14 cellular contexts compared by ENCODE assay signal in the genomic region with DNA sequence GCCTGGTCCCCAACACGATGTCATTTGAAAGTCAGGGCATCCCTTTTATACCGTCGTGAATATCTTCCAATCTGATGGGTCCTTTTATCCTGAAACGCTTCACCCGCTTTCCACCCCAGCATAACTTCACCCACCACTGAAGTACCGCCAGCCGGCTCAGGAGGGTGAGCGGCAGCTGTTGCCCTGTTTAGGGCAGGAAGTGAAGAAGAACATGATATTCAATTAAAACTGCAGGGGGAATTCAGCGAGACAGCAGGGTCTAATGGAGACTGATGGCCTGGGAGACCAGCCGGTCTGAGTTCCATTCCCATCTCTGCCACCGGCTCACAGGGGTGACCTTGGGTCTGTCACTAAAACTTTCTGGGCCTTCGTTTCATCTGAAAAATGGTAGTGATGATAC.
DNase-seq lines count a peak whose midpoint lies in the region; TF ChIP-seq lines count a peak whose summit lies in the region.
"Had no signal": no experiment of that assay in that cellular context is flagged by ENCODE, and none has a peak within 500 bp of the region (broad histone marks: within the 10 kb centered on the region; RNA-seq: fewer than 3 reads in every experiment).

No MANE protein-coding gene starts in this region.

- WGBS in lower leg skin, 2 donors = 91 to 93% methylated on average over 12 of the region's 12 CpGs

- no peaks in the 10 kb centered on the region for H3K9me3 ChIP-seq in WERI-Rb-1 (ENCODE audit: severe bottlenecking)
- H3K9me3 ChIP-seq: BLaER1 treated with 17β-estradiol and CSF1 and Interleukin-3, amounts not matched to agents 10 nM and 100 nM had no signal

- TF ChIP-seq CTCF in WERI-Rb-1 (IDR thresholded peaks at IDR 0.05; ENCODE audit: low read depth, low read length) (no peak), lower leg skin (IDR thresholded peaks at IDR 0.05) (no peak)

- peak overlapping the region; percentile 34 for H3K27ac ChIP-seq in WERI-Rb-1
- H3K27ac ChIP-seq: BLaER1 treated with 17β-estradiol and CSF1 and Interleukin-3, amounts not matched to agents 10 nM and 100 nM had no signal

- intact Hi-C loops in lower leg skin (cut with DNase I; ENCODE audit: low total_unique reads) = loop anchor here (5.0 kb wide), 1 partner anchor 778 kb away; no protein-coding TSS in a partner anchor

- DNase-seq in NCI-H2171 treated with DMSO at 0.1 percent for 48 hours (lab: John Stamatoyannopoulos, UW) (peak; percentile 95), NCI-H69 (lab: John Stamatoyannopoulos, UW) (peak; percentile 21), WERI-Rb-1 (peak; percentile 54), lower leg skin (ENCODE audit: low spot score in 2 of 2) (no peak), CD1c-positive myeloid dendritic cell (ENCODE audit: extremely low spot score) (no peak), mesenteric fat pad (ENCODE audit: low spot score) (no peak)
- DNase-seq: CD4-positive, CD25-positive, alpha-beta regulatory T cell; CD8-positive, alpha-beta memory T cell; COR-L47; DMS153; DMS79; GDM1; H9 had no signal

- no peaks in the 10 kb centered on the region for H3K27me3 ChIP-seq in WERI-Rb-1 (ENCODE audit: insufficient read depth, low read depth, severe bottlenecking)

- no peak for TF ChIP-seq POLR2A in lower leg skin (IDR thresholded peaks at IDR 0.05)

- H3K4me3 ChIP-seq in WERI-Rb-1 (ENCODE audit: low read depth, low read length) = peak overlapping the region; percentile 35
- no peak overlapping the region for H3K4me3 ChIP-seq in lower leg skin (ENCODE audit: low read depth, poor library complexity, severe bottlenecking)
- H3K4me3 ChIP-seq: BLaER1 treated with 17β-estradiol and CSF1 and Interleukin-3, amounts not matched to agents 10 nM and 100 nM had no signal

- H3K36me3 ChIP-seq in WERI-Rb-1 = no peaks in the 10 kb centered on the region
- H3K36me3 ChIP-seq: BLaER1 treated with 17β-estradiol and CSF1 and Interleukin-3, amounts not matched to agents 10 nM and 100 nM had no signal

Comparison
In these comparisons a context has a peak if more than half of its experiments do, and no peak if none do; other contexts are left out.
1. DNase-seq: peak in NCI-H2171 treated with DMSO at 0.1 percent for 48 hours (single experiment), NCI-H69 (single experiment) and WERI-Rb-1 (single experiment); none in lower leg skin (0 of 2), CD1c-positive myeloid dendritic cell (single experiment) and mesenteric fat pad (single experiment).